Comparison of ENCODE assay signal across 11 cellular contexts in the genomic region with DNA sequence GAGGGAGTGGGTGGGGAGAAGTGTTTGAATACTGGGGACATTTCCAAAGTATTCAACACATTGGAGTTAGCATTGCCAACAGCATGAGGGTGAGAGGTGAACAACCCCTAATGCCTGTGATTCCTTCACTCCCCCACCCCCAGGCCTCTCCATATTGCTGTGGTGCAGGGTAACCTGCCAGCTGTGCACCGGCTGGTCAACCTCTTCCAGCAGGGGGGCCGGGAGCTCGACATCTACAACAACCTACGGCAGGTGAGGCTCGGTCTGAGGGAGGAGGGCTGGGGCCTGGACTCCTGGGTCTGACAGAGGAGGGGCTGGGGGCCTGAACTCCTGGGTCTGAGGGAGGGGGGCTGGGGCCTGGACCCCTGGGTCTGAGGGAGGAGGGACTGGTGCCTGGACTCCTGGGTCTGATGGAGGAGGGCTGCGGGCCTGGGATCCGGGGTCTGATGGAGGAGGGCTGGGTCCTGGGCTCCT. TPM values are rescaled to one million over a fixed set of nuclear protein-coding genes. Genes with fewer than 3 reads are reported as not detected.
A peak's percentile ranks its signal among the peaks of the same experiment; 100 is the strongest.
DNase-seq lines count a peak whose midpoint lies in the region; ATAC-seq and TF ChIP-seq lines count a peak whose summit lies in the region.
"Had no signal": no experiment of that assay in that cellular context is flagged by ENCODE, and none has a peak within 500 bp of the region (broad histone marks: within the 10 kb centered on the region; RNA-seq: fewer than 3 reads in every experiment).

No MANE protein-coding gene starts in this region.

- peak overlapping the region; percentile 84 to 93 for H3K27ac ChIP-seq in tibial artery

- H3K4me3 ChIP-seq in mucosa of stomach (ENCODE audit: low read length) (no peak overlapping the region), tibial artery (no peak overlapping the region)

- H3K36me3 ChIP-seq in mucosa of stomach (ENCODE audit: control insufficient read depth, insufficient read depth, low read length): peaks cover 3% of the 10 kb centered on the region
- H3K36me3 ChIP-seq in tibial artery: peaks cover 6 to 55% (median 23%) of the 10 kb centered on the region in 3 donors

- no peak for DNase-seq in activated naive CD4-positive, alpha-beta T cell treated with anti-CD3 and anti-CD28 coated beads, Interleukin-2, amount 50 U/mL, for 72 hours (ENCODE audit: low spot score in 2 of 2)
- DNase-seq in activated naive CD4-positive, alpha-beta T cell (lab: John Stamatoyannopoulos, UW): no peak
- DNase-seq in activated naive CD8-positive, alpha-beta T cell treated with anti-CD3 and anti-CD28 coated beads, Interleukin-2, amount 50 U/mL, for 24 hours: no peak
- DNase-seq in tibial artery (no peak), NOMO-1 treated with dmso at 0.1 percent for 144 hours (lab: John Stamatoyannopoulos, UW; ENCODE audit: unreplicated experiment) (no peak), hepatic stellate cell (ENCODE audit: low spot score) (no peak)
- DNase-seq: dermis blood vessel endothelial cell, NCI-H187 had no signal

- H3K4me1 ChIP-seq in mucosa of stomach (ENCODE audit: control insufficient read depth, insufficient read depth, low read length): peaks cover 73% of the 10 kb centered on the region
- peaks cover 8 to 71% (median 62%) of the 10 kb centered on the region in 4 donors for H3K4me1 ChIP-seq in tibial artery

- no peak for ATAC-seq in activated naive CD4-positive, alpha-beta T cell treated with anti-CD3 and anti-CD28 coated beads, Interleukin-2, amount 50 U/mL, for 72 hours
- no peak for ATAC-seq in activated naive CD8-positive, alpha-beta T cell treated with anti-CD3 and anti-CD28 coated beads, Interleukin-2, amount 50 U/mL, for 24 hours
- ATAC-seq in GM18505 (IDR thresholded peaks at IDR 0.05; ENCODE audit: unreplicated experiment): no peak

- H3K9me3 ChIP-seq in mucosa of stomach (ENCODE audit: control insufficient read depth, low read length) (no peaks in the 10 kb centered on the region), tibial artery (no peaks in the 10 kb centered on the region)

- no peaks in the 10 kb centered on the region for H3K9me3 Mint-ChIP-seq in activated naive CD4-positive, alpha-beta T cell treated with anti-CD3 and anti-CD28 coated beads, Interleukin-2, amount 50 U/mL, for 72 hours
- H3K9me3 Mint-ChIP-seq in activated naive CD8-positive, alpha-beta T cell treated with anti-CD3 and anti-CD28 coated beads, Interleukin-2, amount 50 U/mL, for 24 hours: no peaks in the 10 kb centered on the region
- H3K9me3 Mint-ChIP-seq: mesothelial cell of epicardium had no signal

- peaks cover 41 to 68% of the 10 kb centered on the region in 2 donors for H3K36me3 Mint-ChIP-seq in activated naive CD4-positive, alpha-beta T cell treated with anti-CD3 and anti-CD28 coated beads, Interleukin-2, amount 50 U/mL, for 72 hours
- peaks cover 35% of the 10 kb centered on the region for H3K36me3 Mint-ChIP-seq in activated naive CD8-positive, alpha-beta T cell treated with anti-CD3 and anti-CD28 coated beads, Interleukin-2, amount 50 U/mL, for 24 hours (ENCODE audit: low read depth)

- H3K27me3 ChIP-seq in mucosa of stomach (ENCODE audit: control insufficient read depth, insufficient read depth, low read length) (no peaks in the 10 kb centered on the region), tibial artery (no peaks in the 10 kb centered on the region)

- H3K4me3 Mint-ChIP-seq in activated naive CD8-positive, alpha-beta T cell treated with anti-CD3 and anti-CD28 coated beads, Interleukin-2, amount 50 U/mL, for 24 hours: no peak overlapping the region
- H3K4me3 Mint-ChIP-seq: mesothelial cell of epicardium had no signal

- TF ChIP-seq CTCF in tibial artery (IDR thresholded peaks at IDR 0.05): no peak

- intact Hi-C loops in tibial artery (cut with DNase I; ENCODE audit: low total_unique reads): no loop called here

- no peak for TF ChIP-seq POLR2A in GM18505 (IDR thresholded peaks at IDR 0.05; ENCODE audit: borderline replicate concordance, extremely low read depth, insufficient read depth, insufficient read length)

- H3K9ac ChIP-seq in mucosa of stomach (ENCODE audit: low read length): peak overlapping the region; percentile 51

- H3K4me1 Mint-ChIP-seq in activated naive CD8-positive, alpha-beta T cell treated with anti-CD3 and anti-CD28 coated beads, Interleukin-2, amount 50 U/mL, for 24 hours: peaks cover 55% of the 10 kb centered on the region

- peak overlapping the region; percentile 96 to 98 for H3K27ac Mint-ChIP-seq in activated naive CD4-positive, alpha-beta T cell treated with anti-CD3 and anti-CD28 coated beads, Interleukin-2, amount 50 U/mL, for 72 hours
- H3K27ac Mint-ChIP-seq in activated naive CD8-positive, alpha-beta T cell treated with anti-CD3 and anti-CD28 coated beads, Interleukin-2, amount 50 U/mL, for 24 hours: peak overlapping the region; percentile 52
- H3K27ac Mint-ChIP-seq: mesothelial cell of epicardium had no signal

- peaks cover 2% of the 10 kb centered on the region for H3K27me3 Mint-ChIP-seq in activated naive CD8-positive, alpha-beta T cell treated with anti-CD3 and anti-CD28 coated beads, Interleukin-2, amount 50 U/mL, for 24 hours

RNA-seq across cellular contexts. Expression of a gene that starts 7.6 kb away (rescaled TPM):
- 100 to 1,000 TPM in 1 of 2 donors, 10 to 100 TPM in 1; 83.8 to 124 TPM for total RNA-seq in activated naive CD4-positive, alpha-beta T cell treated with anti-CD3 and anti-CD28 coated beads, Interleukin-2, amount 50 U/mL, for 72 hours

RNA-seq across cellular contexts. Expression of a gene that starts 21.6 kb away (rescaled TPM):
- total RNA-seq in activated naive CD4-positive, alpha-beta T cell treated with anti-CD3 and anti-CD28 coated beads, Interleukin-2, amount 50 U/mL, for 72 hours: not detected
- total RNA-seq: dermis blood vessel endothelial cell had no signal

RNA-seq across cellular contexts. Expression of a gene that starts 52.8 kb away (rescaled TPM):
- total RNA-seq in activated naive CD4-positive, alpha-beta T cell treated with anti-CD3 and anti-CD28 coated beads, Interleukin-2, amount 50 U/mL, for 72 hours: under 1 TPM in 1 of 2 donors, not detected in 1; 0.31 TPM

RNA-seq across cellular contexts. Expression of a gene that starts 57.2 kb away (rescaled TPM):
- not detected for total RNA-seq in activated naive CD4-positive, alpha-beta T cell treated with anti-CD3 and anti-CD28 coated beads, Interleukin-2, amount 50 U/mL, for 72 hours
- total RNA-seq: mesothelial cell of epicardium had no signal
